In the genomic region with DNA sequence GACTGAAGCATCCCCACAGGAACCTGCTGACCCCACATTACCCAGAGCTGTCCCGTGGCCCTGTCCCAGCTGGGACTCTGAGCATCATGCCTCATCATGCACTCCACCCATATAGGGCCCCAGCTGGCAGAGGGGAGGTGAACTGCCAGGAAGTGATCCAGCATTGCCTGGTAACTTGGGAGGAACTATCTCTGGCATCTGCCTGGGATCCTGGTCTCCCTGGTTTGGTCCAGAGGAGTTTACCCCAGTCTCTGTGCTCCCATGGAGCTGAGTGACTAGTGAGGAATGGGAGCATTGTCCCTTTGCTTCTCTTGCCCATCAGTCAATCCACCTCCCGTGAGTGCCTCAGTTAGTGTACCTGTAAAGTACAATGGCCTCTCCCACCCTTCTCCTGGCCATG, we compare ENCODE assay signal across 19 cellular contexts.
"Had no signal": no experiment of that assay in that cellular context is flagged by ENCODE, and none has a peak within 500 bp of the region (broad histone marks: within the 10 kb centered on the region; RNA-seq: fewer than 3 reads in every experiment).

No MANE protein-coding gene starts in this region.

- H3K4me3 ChIP-seq: SJCRH30 had no signal

- H3K4me1 ChIP-seq: SJCRH30 had no signal

- H3K9me3 ChIP-seq: SJCRH30 had no signal

- H3K36me3 ChIP-seq: SJCRH30 had no signal

- H3K27ac ChIP-seq: KMS-11, RWPE1, SJCRH30 had no signal

- H3K27me3 ChIP-seq: SJCRH30 had no signal

- DNase-seq: IMR-90, Kasumi-1, MM.1S, NCI-H1092 treated with DMSO at 0.1 percent for 48 hours, NCI-H1436, NCI-H187, NCI-H2029, NCI-H2081 treated with DMSO at 0.1 percent for 48 hours, NCI-H2171, NCI-H226, NCI-H510A, NCI-H524 treated with DMSO at 0.1 percent for 48 hours, NCI-H69, NCI-H774, SHP77 treated with DMSO at 0.1 percent for 48 hours, SJCRH30, SW 1271 had no signal
